ENCODE assay signal across 28 cellular contexts in the genomic region with DNA sequence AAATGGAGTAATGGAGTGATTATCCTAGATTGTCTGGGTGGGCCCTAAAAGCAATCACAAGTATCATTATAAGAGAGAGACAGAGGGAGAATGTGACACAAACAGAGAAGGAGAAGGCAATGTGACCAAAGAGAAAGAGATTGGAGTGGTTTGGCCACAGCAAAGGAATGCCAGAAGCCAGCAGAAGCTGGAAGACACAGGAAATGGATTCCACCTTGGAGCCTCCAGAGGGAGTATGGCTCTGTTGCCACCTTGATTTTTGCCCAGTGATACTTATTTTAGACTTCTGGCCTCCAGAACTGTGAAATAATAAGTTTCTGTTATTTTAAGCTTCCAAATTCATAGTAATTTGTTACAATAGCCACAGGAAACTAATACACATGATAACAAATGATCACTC. TPM values are rescaled to one million over a fixed set of nuclear protein-coding genes. Genes with fewer than 3 reads are reported as not detected.
"Had no signal": no experiment of that assay in that cellular context is flagged by ENCODE, and none has a peak within 500 bp of the region (broad histone marks: within the 10 kb centered on the region; RNA-seq: fewer than 3 reads in every experiment).

No MANE protein-coding gene starts in this region.

- H3K27ac ChIP-seq: ascending aorta, body of pancreas, SK-N-MC, VCaP had no signal

- H3K9me3 ChIP-seq: ascending aorta, body of pancreas had no signal

- H3K27me3 Mint-ChIP-seq: activated CD4-positive, alpha-beta memory T cell treated with anti-CD3 and anti-CD28 coated beads, Interleukin-2, amount 10 ng/mL, durations not matched to agents 7 days and 5 days had no signal

- H3K27ac Mint-ChIP-seq: activated CD4-positive, alpha-beta memory T cell treated with anti-CD3 and anti-CD28 coated beads, Interleukin-2, amount 10 ng/mL, durations not matched to agents 7 days and 5 days; activated CD4-positive, alpha-beta T cell treated with anti-CD3 and anti-CD28 coated beads for 36 hours; activated naive CD4-positive, alpha-beta T cell treated with anti-CD3 and anti-CD28 coated beads, Interleukin-2, amount 50 U/mL, for 72 hours; activated naive CD8-positive, alpha-beta T cell treated with anti-CD3 and anti-CD28 coated beads, Interleukin-2, amount 50 U/mL, for 24 hours; activated T-cell treated with anti-CD3 and anti-CD28 coated beads, Interleukin-2, amount 50 U/mL, for 72 hours had no signal

- H3K4me3 ChIP-seq: ascending aorta, body of pancreas, SK-N-MC had no signal

- ATAC-seq: activated CD4-positive, alpha-beta T cell treated with anti-CD3 and anti-CD28 coated beads for 36 hours; activated naive CD4-positive, alpha-beta T cell treated with anti-CD3 and anti-CD28 coated beads, Interleukin-2, amount 50 U/mL, for 72 hours; activated naive CD8-positive, alpha-beta T cell treated with anti-CD3 and anti-CD28 coated beads, Interleukin-2, amount 50 U/mL, for 24 hours; activated T-cell treated with anti-CD3 and anti-CD28 coated beads, Interleukin-2, amount 50 U/mL, for 72 hours; body of pancreas; Right ventricle myocardium inferior had no signal

- H3K4me3 Mint-ChIP-seq: activated CD4-positive, alpha-beta memory T cell treated with anti-CD3 and anti-CD28 coated beads, Interleukin-2, amount 10 ng/mL, durations not matched to agents 7 days and 5 days; activated CD4-positive, alpha-beta T cell treated with anti-CD3 and anti-CD28 coated beads for 36 hours; activated naive CD8-positive, alpha-beta T cell treated with anti-CD3 and anti-CD28 coated beads, Interleukin-2, amount 50 U/mL, for 24 hours; activated T-cell treated with anti-CD3 and anti-CD28 coated beads, Interleukin-2, amount 50 U/mL, for 72 hours had no signal

- FAIRE-seq: bronchial epithelial cell had no signal

- DNase-seq: activated CD4-positive, alpha-beta memory T cell treated with anti-CD3 and anti-CD28 coated beads, Interleukin-2, amount 10 ng/mL, durations not matched to agents 7 days and 5 days; activated CD4-positive, alpha-beta T cell treated with anti-CD3 and anti-CD28 coated beads for 36 hours; activated CD4-positive, alpha-beta T cell treated with anti-CD3 and anti-CD28 coated beads, Interleukin-2, amount 50 U/mL, for 1 hour; activated CD8-positive, alpha-beta memory T cell treated with anti-CD3 and anti-CD28 coated beads, Interleukin-2, amount 50 U/mL, for 4 hours; activated naive CD8-positive, alpha-beta T cell treated with anti-CD3 and anti-CD28 coated beads, Interleukin-2, amount 50 U/mL, for 24 hours; activated T-cell treated with anti-CD3 and anti-CD28 coated beads, Interleukin-2, amount 50 U/mL, for 72 hours; amniotic stem cell; body of pancreas; central memory CD4-positive, alpha-beta T cell; MM.1S; NCI-H1105; NCI-H1436; NCI-H1694 treated with DMSO at 0.1 percent for 48 hours; NCI-H2029 treated with DMSO at 0.1 percent for 48 hours; NCI-H345; NCI-H510A; NCI-H526 treated with DMSO at 0.1 percent for 48 hours; NCI-H82; RPMI8226; T-helper 1 cell had no signal

- H3K4me1 Mint-ChIP-seq: activated CD4-positive, alpha-beta memory T cell treated with anti-CD3 and anti-CD28 coated beads, Interleukin-2, amount 10 ng/mL, durations not matched to agents 7 days and 5 days; activated CD4-positive, alpha-beta T cell treated with anti-CD3 and anti-CD28 coated beads for 36 hours; activated naive CD8-positive, alpha-beta T cell treated with anti-CD3 and anti-CD28 coated beads, Interleukin-2, amount 50 U/mL, for 24 hours had no signal

- H3K36me3 Mint-ChIP-seq: activated naive CD4-positive, alpha-beta T cell treated with anti-CD3 and anti-CD28 coated beads, Interleukin-2, amount 50 U/mL, for 72 hours had no signal

- H3K4me1 ChIP-seq: ascending aorta, body of pancreas had no signal

- H3K27me3 ChIP-seq: ascending aorta, body of pancreas had no signal

- H3K9me3 Mint-ChIP-seq: activated CD4-positive, alpha-beta memory T cell treated with anti-CD3 and anti-CD28 coated beads, Interleukin-2, amount 10 ng/mL, durations not matched to agents 7 days and 5 days; activated naive CD4-positive, alpha-beta T cell treated with anti-CD3 and anti-CD28 coated beads, Interleukin-2, amount 50 U/mL, for 72 hours; activated naive CD8-positive, alpha-beta T cell treated with anti-CD3 and anti-CD28 coated beads, Interleukin-2, amount 50 U/mL, for 24 hours; activated T-cell treated with anti-CD3 and anti-CD28 coated beads, Interleukin-2, amount 50 U/mL, for 72 hours had no signal

- H3K36me3 ChIP-seq: ascending aorta had no signal

RNA-seq across cellular contexts. Expression of a gene that starts 2.9 kb away (rescaled TPM):
- total RNA-seq: activated CD4-positive, alpha-beta memory T cell treated with anti-CD3 and anti-CD28 coated beads, Interleukin-2, amount 10 ng/mL, durations not matched to agents 7 days and 5 days; activated CD4-positive, alpha-beta T cell treated with anti-CD3 and anti-CD28 coated beads for 36 hours; activated naive CD4-positive, alpha-beta T cell treated with anti-CD3 and anti-CD28 coated beads, Interleukin-2, amount 50 U/mL, for 72 hours; activated T-cell treated with anti-CD3 and anti-CD28 coated beads, Interleukin-2, amount 50 U/mL, for 72 hours; ascending aorta; bronchial epithelial cell; OCI-LY7; Right ventricle myocardium inferior; T-helper 2 cell treated with Interferon-gamma antibody and Interleukin-4, amounts not matched to agents 100 ng/mL and 5 ng/mL, for 36 hours had no signal

RNA-seq across cellular contexts. Expression of a gene that starts 36.8 kb away (rescaled TPM):
- total RNA-seq: activated CD4-positive, alpha-beta memory T cell treated with anti-CD3 and anti-CD28 coated beads, Interleukin-2, amount 10 ng/mL, durations not matched to agents 7 days and 5 days; activated CD4-positive, alpha-beta T cell treated with anti-CD3 and anti-CD28 coated beads for 36 hours; activated naive CD4-positive, alpha-beta T cell treated with anti-CD3 and anti-CD28 coated beads, Interleukin-2, amount 50 U/mL, for 72 hours; activated T-cell treated with anti-CD3 and anti-CD28 coated beads, Interleukin-2, amount 50 U/mL, for 72 hours; ascending aorta; body of pancreas; bronchial epithelial cell; OCI-LY7; Right ventricle myocardium inferior; T-helper 2 cell treated with Interferon-gamma antibody and Interleukin-4, amounts not matched to agents 100 ng/mL and 5 ng/mL, for 36 hours had no signal
